ENCODE assay signal across 17 cellular contexts in genomic region chr12:106310687-106311086, GRCh38. TPM values are rescaled to one million over a fixed set of nuclear protein-coding genes. Genes with fewer than 3 reads are reported as not detected.
DNase-seq lines count a peak whose midpoint lies in the region; ATAC-seq and TF ChIP-seq lines count a peak whose summit lies in the region.
"Had no signal": no experiment of that assay in that cellular context is flagged by ENCODE, and none has a peak within 500 bp of the region (broad histone marks: within the 10 kb centered on the region; RNA-seq: fewer than 3 reads in every experiment).

No MANE protein-coding gene starts in this region.

- H3K27me3 Mint-ChIP-seq in CD8-positive, alpha-beta T cell (ENCODE audit: low read depth): no peaks in the 10 kb centered on the region
- H3K27me3 Mint-ChIP-seq: activated CD4-positive, alpha-beta T cell treated with anti-CD3 and anti-CD28 coated beads, Interleukin-2, amount 10 ng/mL, durations not matched to agents 7 days and 5 days had no signal

- H3K27ac Mint-ChIP-seq in CD8-positive, alpha-beta T cell: peak overlapping the region; percentile 78
- H3K27ac Mint-ChIP-seq: activated CD4-positive, alpha-beta T cell treated with anti-CD3 and anti-CD28 coated beads, Interleukin-2, amount 10 ng/mL, durations not matched to agents 7 days and 5 days had no signal

- peak overlapping the region; percentile 53 for H3K4me2 ChIP-seq in MM.1S (ENCODE audit: low read depth, low read length)
- H3K4me2 ChIP-seq in hepatocyte: no peak overlapping the region

- peaks cover 61% of the 10 kb centered on the region for H3K4me1 Mint-ChIP-seq in CD8-positive, alpha-beta T cell (ENCODE audit: low read depth)

- peaks cover 16% of the 10 kb centered on the region for H3K36me3 ChIP-seq in CD8-positive, alpha-beta T cell (ENCODE audit: insufficient read depth, low read length)
- H3K36me3 ChIP-seq in MM.1S (replicated peaks; ENCODE audit: insufficient read depth, low read length) (no peaks in the 10 kb centered on the region), hepatocyte (replicated peaks; ENCODE audit: insufficient read depth, low read depth) (no peaks in the 10 kb centered on the region), neutrophil (peaks cover 71% of the 10 kb centered on the region)
- H3K36me3 ChIP-seq: ovary had no signal

- H3K4me1 ChIP-seq in CD8-positive, alpha-beta T cell (ENCODE audit: insufficient read depth, low read length): peaks cover 20% of the 10 kb centered on the region
- H3K4me1 ChIP-seq in MM.1S (ENCODE audit: low read length) (peaks cover 31% of the 10 kb centered on the region), hepatocyte (ENCODE audit: insufficient read depth) (peaks cover 41% of the 10 kb centered on the region), neutrophil (ENCODE audit: control insufficient read depth in 1 of 2, insufficient read depth in 1 of 2, low read depth in 1 of 2, low read length in 1 of 2) (peaks cover 79 to 80% of the 10 kb centered on the region in 2 experiments)

- no peak for ATAC-seq in CD8-positive, alpha-beta T cell
- ATAC-seq in GM21367 (IDR thresholded peaks at IDR 0.05; ENCODE audit: unreplicated experiment) (no peak), GM21786 (IDR thresholded peaks at IDR 0.05; ENCODE audit: unreplicated experiment) (no peak)

- no peak overlapping the region for H3K4me3 ChIP-seq in CD8-positive, alpha-beta T cell (ENCODE audit: low read depth, low read length)
- H3K4me3 ChIP-seq in MM.1S (ENCODE audit: low read length) (no peak overlapping the region), hepatocyte (no peak overlapping the region), neutrophil (ENCODE audit: low read depth in 1 of 2, low read length in 1 of 2) (peak overlapping the region; percentile 35 to 39)
- H3K4me3 ChIP-seq: ovary, Peyer's patch, upper lobe of left lung had no signal

- intact Hi-C loops in CD8-positive, alpha-beta T cell (cut with DNase I, micrococcal nuclease): no loop called here

- no peaks in the 10 kb centered on the region for H3K9me3 Mint-ChIP-seq in CD8-positive, alpha-beta T cell
- H3K9me3 Mint-ChIP-seq: activated CD4-positive, alpha-beta T cell treated with anti-CD3 and anti-CD28 coated beads, Interleukin-2, amount 10 ng/mL, durations not matched to agents 7 days and 5 days had no signal

- 86% methylated on average over 5 of the region's 5 CpGs for WGBS in hepatocyte (ENCODE audit: low lambda C conversion rate, missing lambda C conversion rate)

- no peaks in the 10 kb centered on the region for H3K79me2 ChIP-seq in MM.1S (ENCODE audit: low read length)
- peaks cover 2% of the 10 kb centered on the region for H3K79me2 ChIP-seq in hepatocyte

- POLR2A ChIA-PET in CD8-positive, alpha-beta T cell (lab: Charles Lee): interaction anchor here (1.4 to 2.0 kb wide), 2 partner anchors 9 to 10 kb away, joined by 6 read pairs; no protein-coding TSS in a partner anchor

- TF ChIP-seq CTCF in CD8-positive, alpha-beta T cell (IDR thresholded peaks at IDR 0.05): no peak
- TF ChIP-seq CTCF in MM.1S (IDR thresholded peaks at IDR 0.05; ENCODE audit: low read length) (no peak), hepatocyte (IDR thresholded peaks at IDR 0.05; ENCODE audit: poor library complexity) (no peak), neutrophil (IDR thresholded peaks at IDR 0.05) (no peak)

- H3K4me3 Mint-ChIP-seq in CD8-positive, alpha-beta T cell: no peak overlapping the region
- H3K4me3 Mint-ChIP-seq: activated CD4-positive, alpha-beta T cell treated with anti-CD3 and anti-CD28 coated beads, Interleukin-2, amount 10 ng/mL, durations not matched to agents 7 days and 5 days had no signal

- no peaks in the 10 kb centered on the region for H3K9me3 ChIP-seq in CD8-positive, alpha-beta T cell (ENCODE audit: low read length)
- H3K9me3 ChIP-seq in MM.1S (replicated peaks; ENCODE audit: insufficient read depth, low read length): no peaks in the 10 kb centered on the region
- no peaks in the 10 kb centered on the region for H3K9me3 ChIP-seq in hepatocyte (ENCODE audit: low read depth)
- no peaks in the 10 kb centered on the region for H3K9me3 ChIP-seq in neutrophil
- H3K9me3 ChIP-seq: ovary, Peyer's patch, upper lobe of left lung had no signal

- no peak for DNase-seq in CD8-positive, alpha-beta T cell
- DNase-seq in MM.1S (no peak), hepatocyte (ENCODE audit: low spot score) (no peak), HUDEP-2 (lab: John Stamatoyannopoulos, UW; ENCODE audit: unreplicated experiment in 76 of 76) (no peak), SHP77 (lab: John Stamatoyannopoulos, UW) (no peak)
- DNase-seq: activated CD4-positive, alpha-beta T cell treated with anti-CD3 and anti-CD28 coated beads, Interleukin-2, amount 10 ng/mL, durations not matched to agents 7 days and 5 days; DMS79 treated with DMSO at 0.1 percent for 48 hours; Kasumi-1; NCI-H2171; NCI-H774; ovary; Peyer's patch; small intestine; upper lobe of left lung had no signal

- no peaks in the 10 kb centered on the region for H4K20me1 ChIP-seq in MM.1S (ENCODE audit: insufficient read depth, low read length)
- H4K20me1 ChIP-seq in hepatocyte (ENCODE audit: insufficient read depth, poor library complexity, severe bottlenecking): no peaks in the 10 kb centered on the region

- H3K36me3 Mint-ChIP-seq in CD8-positive, alpha-beta T cell: peaks cover 68% of the 10 kb centered on the region

- H3K27ac ChIP-seq in CD8-positive, alpha-beta T cell (ENCODE audit: low read depth, low read length): no peak overlapping the region
- peak overlapping the region; percentile 44; the same call in 1 of the 2 replicates for H3K27ac ChIP-seq in MM.1S (ENCODE audit: low read length)
- peak overlapping the region; percentile 85 for H3K27ac ChIP-seq in hepatocyte
- peak overlapping the region; percentile 99 for H3K27ac ChIP-seq in neutrophil
- H3K27ac ChIP-seq: ovary, Peyer's patch had no signal

- H2AFZ ChIP-seq in MM.1S (ENCODE audit: low read length): peak overlapping the region; percentile 24; the same call in 1 of the 2 replicates
- no peak overlapping the region for H2AFZ ChIP-seq in hepatocyte

- H3K27me3 ChIP-seq in CD8-positive, alpha-beta T cell (ENCODE audit: insufficient read depth, low read length): no peaks in the 10 kb centered on the region
- H3K27me3 ChIP-seq in MM.1S (replicated peaks; ENCODE audit: insufficient read depth, low read length) (no peaks in the 10 kb centered on the region), hepatocyte (no peaks in the 10 kb centered on the region), neutrophil (no peaks in the 10 kb centered on the region)
- H3K27me3 ChIP-seq: ovary, Peyer's patch, upper lobe of left lung had no signal

- H3K9me2 ChIP-seq in MM.1S (replicated peaks; ENCODE audit: insufficient read depth, low read length) (no peaks in the 10 kb centered on the region), hepatocyte (replicated peaks; ENCODE audit: insufficient read depth) (no peaks in the 10 kb centered on the region)

- H3F3A ChIP-seq in MM.1S (ENCODE audit: insufficient read depth, low read length): peaks cover 9% of the 10 kb centered on the region; the same call in 1 of the 2 replicates

- H3K9ac ChIP-seq in MM.1S (ENCODE audit: low read length): no peak overlapping the region

- CTCF ChIA-PET in CD8-positive, alpha-beta T cell (lab: Charles Lee): interaction anchor here (0.8 to 1.4 kb wide), 2 partner anchors 9 to 87 kb away, joined by 3 read pairs; no protein-coding TSS in a partner anchor

RNA-seq across cellular contexts. Expression of gene TCP11L2, which starts 8.2 kb away (rescaled TPM):
- total RNA-seq in CD8-positive, alpha-beta T cell: 100 to 1,000 TPM; 130 to 133 TPM
- total RNA-seq in hepatocyte: 30.7 and 38.4 TPM in 2 replicates
- 8.5 and 9.6 TPM in 2 replicates for polyA plus RNA-seq in hepatocyte

RNA-seq across cellular contexts. Expression of gene POLR3B, which starts 46.9 kb away (rescaled TPM):
- 1 to 10 TPM; 2.5 to 2.6 TPM for total RNA-seq in CD8-positive, alpha-beta T cell
- total RNA-seq in hepatocyte: 9.6 and 10.4 TPM in 2 replicates
- polyA plus RNA-seq in hepatocyte: 8.1 and 8.4 TPM in 2 replicates

Comparison
In these comparisons a context has a peak if more than half of its experiments do, and no peak if none do; other contexts are left out.
1. H3K4me3 ChIP-seq: peak in neutrophil (2 of 2); none in CD8-positive, alpha-beta T cell (single experiment), MM.1S (single experiment) and hepatocyte (single experiment).